Comparison of ENCODE assay signal across 12 cellular contexts in the genomic region with DNA sequence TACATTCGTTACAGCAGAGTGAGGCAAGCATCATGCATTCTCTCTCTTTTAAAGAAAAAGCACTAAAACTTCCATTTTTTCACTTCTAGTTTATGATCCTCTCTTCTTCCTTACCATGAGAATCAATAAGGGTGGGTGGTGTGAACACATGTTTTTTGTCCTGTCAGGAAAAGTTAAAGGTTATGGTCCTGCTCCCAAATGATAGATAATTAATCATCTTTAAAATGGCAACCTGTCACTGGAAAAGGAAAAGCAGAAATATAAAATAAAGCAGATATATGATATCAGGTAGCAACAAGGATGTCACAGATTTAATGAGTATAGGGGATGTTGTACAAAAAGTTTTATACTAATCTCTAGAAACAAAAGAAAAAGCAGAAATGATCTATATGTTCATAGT. TPM values are rescaled to one million over a fixed set of nuclear protein-coding genes. Genes with fewer than 3 reads are reported as not detected.
A peak's percentile ranks its signal among the peaks of the same experiment; 100 is the strongest.
DNase-seq lines count a peak whose midpoint lies in the region; ATAC-seq and TF ChIP-seq lines count a peak whose summit lies in the region.
"Had no signal": no experiment of that assay in that cellular context is flagged by ENCODE, and none has a peak within 500 bp of the region (broad histone marks: within the 10 kb centered on the region; RNA-seq: fewer than 3 reads in every experiment).

No MANE protein-coding gene starts in this region.

- no peak for ATAC-seq in HG03460 (IDR thresholded peaks at IDR 0.05; ENCODE audit: unreplicated experiment)

- H3K27me3 ChIP-seq in SJSA1 (replicated peaks): no peaks in the 10 kb centered on the region
- no peaks in the 10 kb centered on the region for H3K27me3 ChIP-seq in transverse colon
- H3K27me3 ChIP-seq: cardiac muscle cell had no signal

- H3K36me3 Mint-ChIP-seq in osteocyte (ENCODE audit: unreplicated experiment): no peaks in the 10 kb centered on the region

- peaks cover 49% of the 10 kb centered on the region for H3K4me1 Mint-ChIP-seq in osteocyte (ENCODE audit: unreplicated experiment)

- H3K27me3 Mint-ChIP-seq in osteocyte (ENCODE audit: unreplicated experiment): no peaks in the 10 kb centered on the region

- no peak overlapping the region for H3K4me3 ChIP-seq in SJSA1
- H3K4me3 ChIP-seq in transverse colon: no peak overlapping the region
- H3K4me3 ChIP-seq: cardiac muscle cell had no signal

- no peaks in the 10 kb centered on the region for H3K9me3 Mint-ChIP-seq in osteocyte (ENCODE audit: unreplicated experiment)

- H3K27ac Mint-ChIP-seq in osteocyte (ENCODE audit: unreplicated experiment): peak overlapping the region; percentile 97
- H3K27ac Mint-ChIP-seq: activated naive CD4-positive, alpha-beta T cell treated with anti-CD3 and anti-CD28 coated beads for 36 hours had no signal

- intact Hi-C loops in transverse colon (cut with DNase I; ENCODE audit: low total_unique reads): no loop called here

- no peak for TF ChIP-seq EP300 in transverse colon (IDR thresholded peaks at IDR 0.05; ENCODE audit: low read depth)

- H3K36me3 ChIP-seq in SJSA1 (no peaks in the 10 kb centered on the region), transverse colon (no peaks in the 10 kb centered on the region)
- H3K36me3 ChIP-seq: cardiac muscle cell had no signal

- H3K4me3 Mint-ChIP-seq in osteocyte (ENCODE audit: unreplicated experiment): no peak overlapping the region
- H3K4me3 Mint-ChIP-seq: activated naive CD4-positive, alpha-beta T cell treated with anti-CD3 and anti-CD28 coated beads for 36 hours had no signal

- no peaks in the 10 kb centered on the region for H3K9me3 ChIP-seq in SJSA1 (replicated peaks)
- H3K9me3 ChIP-seq in transverse colon: no peaks in the 10 kb centered on the region

- H3K4me1 ChIP-seq in SJSA1 (replicated peaks): peaks cover 30% of the 10 kb centered on the region
- H3K4me1 ChIP-seq in transverse colon: peaks cover 0 to 20% (median 4%) of the 10 kb centered on the region in 4 donors

- DNase-seq in SJSA1 (ENCODE audit: low read depth in 1 of 2, low spot score in 2 of 2): no peak
- no peak for DNase-seq in epithelial cell of prostate (ENCODE audit: low read depth, low spot score)
- DNase-seq in osteocyte (ENCODE audit: extremely low spot score, unreplicated experiment): no peak
- DNase-seq in transverse colon: no peak
- DNase-seq in NCI-H2107 (lab: John Stamatoyannopoulos, UW): no peak
- DNase-seq in effector CD8-positive, alpha-beta T cell (lab: John Stamatoyannopoulos, UW): no peak
- DNase-seq: activated naive CD4-positive, alpha-beta T cell treated with anti-CD3 and anti-CD28 coated beads for 36 hours; head of caudate nucleus; stimulated activated CD4-positive, alpha-beta T cell treated with anti-CD3 and anti-CD28 coated beads, Interleukin-15, amount 100 ng/mL, for 24 hours had no signal

- WGBS in transverse colon (ENCODE audit: low coverage in 1 of 2), 2 donors: 54 to 57% methylated on average over 1 of the region's 1 CpG

- TF ChIP-seq CTCF in osteocyte (IDR thresholded peaks at IDR 0.05): no peak
- TF ChIP-seq CTCF in transverse colon (IDR thresholded peaks at IDR 0.05): no peak

- in situ Hi-C loops in transverse colon (cut with MboI; ENCODE audit: low pct_ligation_motif_present in 1 of 4, low pct_unique_long_range_greater_than_20kb in 1 of 4, low sequenced_read_pairs in 3 of 4): no loop called here

- peak overlapping the region; percentile 70 for H3K27ac ChIP-seq in SJSA1
- H3K27ac ChIP-seq in epithelial cell of prostate: peak overlapping the region; percentile 93
- H3K27ac ChIP-seq in transverse colon: peak overlapping the region; percentile 70 to 82 (median 77)
- H3K27ac ChIP-seq: C4-2B, cardiac muscle cell had no signal

- TF ChIP-seq POLR2A in transverse colon (IDR thresholded peaks at IDR 0.05): no peak

RNA-seq across cellular contexts. Expression of gene PHLDB2, which starts 56.4 kb away (rescaled TPM):
- 29.3 and 40.5 TPM in 2 replicates for total RNA-seq in SJSA1 (2014; rRNA removed; shearing (Covaris generic))
- total RNA-seq in osteocyte (134 and 138 TPM in 2 replicates), transverse colon (10 to 100 TPM; 20.3 to 43.8 (median 24.5) TPM)
